In genomic region chr3:4763604-4764247, GRCh38 we compare ENCODE assay signal across 24 cellular contexts.
"Had no signal": no experiment of that assay in that cellular context is flagged by ENCODE, and none has a peak within 500 bp of the region (broad histone marks: within the 10 kb centered on the region; RNA-seq: fewer than 3 reads in every experiment).

No MANE protein-coding gene starts in this region.

- H3K27me3 Mint-ChIP-seq: effector memory CD8-positive, alpha-beta T cell; memory B cell; naive thymus-derived CD4-positive, alpha-beta T cell had no signal

- H3K36me3 ChIP-seq: prostate gland, uterus had no signal

- H3K27ac ChIP-seq: prostate gland, right atrium auricular region, testis, tibial artery, upper lobe of left lung, uterus had no signal

- H3K4me1 ChIP-seq: prostate gland, right atrium auricular region, testis, tibial artery, uterus had no signal

- ATAC-seq: effector memory CD8-positive, alpha-beta T cell; left ventricle myocardium superior; mucosa of descending colon; naive thymus-derived CD4-positive, alpha-beta T cell; sciatic nerve; stimulated activated naive CD8-positive, alpha-beta T cell treated with anti-CD3 and anti-CD28 coated beads, Interleukin-15, Interleukin-2, amounts not matched to agents 100 U/mL and 50 U/mL, for 24 hours had no signal

- H3K4me3 Mint-ChIP-seq: effector memory CD8-positive, alpha-beta T cell; memory B cell; nephron had no signal

- H3K27ac Mint-ChIP-seq: effector memory CD8-positive, alpha-beta T cell; memory B cell; naive thymus-derived CD4-positive, alpha-beta T cell; nephron had no signal

- DNase-seq: cortex of kidney; effector memory CD8-positive, alpha-beta T cell; erythroblast; esophagus squamous epithelium; foreskin melanocyte; left ventricle myocardium superior; mucosa of descending colon; naive thymus-derived CD4-positive, alpha-beta T cell; stimulated activated CD4-positive, alpha-beta T cell treated with anti-CD3 and anti-CD28 coated beads, Interleukin-12 subunit alpha, Interleukin-12 subunit beta, amount 100 ng/mL, for 4 hours; stimulated activated CD4-positive, alpha-beta T cell treated with anti-CD3 and anti-CD28 coated beads, Interleukin-1b, Interleukin-23, amount 100 ng/mL, for 48 hours; stimulated activated CD4-positive, alpha-beta T cell treated with anti-CD3 and anti-CD28 coated beads, Interleukin-4, amount 100 ng/mL, for 1 hour; stimulated activated CD8-positive, alpha-beta memory T cell treated with anti-CD3 and anti-CD28 coated beads, Interleukin-4, amount 100 ng/mL, for 48 hours; stimulated activated naive CD8-positive, alpha-beta T cell treated with anti-CD3 and anti-CD28 coated beads, Interleukin-15, Interleukin-2, amounts not matched to agents 100 U/mL and 50 U/mL, for 24 hours; testis; tibial artery; uterus had no signal

- H3K9me3 ChIP-seq: prostate gland, right atrium auricular region, testis, tibial artery, uterus had no signal

- H3K4me2 ChIP-seq: smooth muscle cell had no signal

- H3K27me3 ChIP-seq: esophagus squamous epithelium, right atrium auricular region, testis, tibial artery, upper lobe of left lung, uterus had no signal

- H3K9me3 Mint-ChIP-seq: effector memory CD8-positive, alpha-beta T cell had no signal

- H3K4me1 Mint-ChIP-seq: nephron had no signal

- H3K4me3 ChIP-seq: esophagus squamous epithelium, lung, mucosa of descending colon, prostate gland, right atrium auricular region, smooth muscle cell, testis, tibial artery, upper lobe of left lung, uterus had no signal
